8 cellular contexts compared by ENCODE assay signal in the genomic region with DNA sequence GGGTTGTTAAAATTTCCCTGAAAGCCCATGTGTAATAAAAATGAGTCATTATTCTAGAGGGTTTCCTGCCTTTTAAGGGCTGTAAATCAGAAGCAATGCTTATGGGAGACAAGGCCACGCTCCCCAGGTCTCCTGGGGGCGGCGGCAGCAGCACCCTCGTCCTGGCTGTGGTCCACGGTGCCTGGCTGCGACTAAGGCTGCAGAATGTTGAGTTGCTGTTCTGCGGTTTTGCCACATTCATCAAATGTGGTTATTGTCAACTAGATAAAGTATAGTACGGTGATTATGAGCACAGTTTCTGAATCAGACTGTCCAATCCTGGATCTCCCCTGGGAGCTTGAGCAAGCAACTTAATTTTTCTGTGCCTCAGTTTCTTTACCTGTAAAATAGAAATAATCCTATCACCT. TPM values are rescaled to one million over a fixed set of nuclear protein-coding genes. Genes with fewer than 3 reads are reported as not detected.
DNase-seq lines count a peak whose midpoint lies in the region; ATAC-seq lines count a peak whose summit lies in the region.

No MANE protein-coding gene starts in this region.

- H3K36me3 Mint-ChIP-seq in activated naive CD4-positive, alpha-beta T cell treated with anti-CD3 and anti-CD28 coated beads, Interleukin-2, amount 50 U/mL, for 24 hours = peaks cover 4% of the 10 kb centered on the region

- no peaks in the 10 kb centered on the region for H3K27me3 ChIP-seq in ACC112 (ENCODE audit: insufficient read depth, low read length)
- no peaks in the 10 kb centered on the region for H3K27me3 ChIP-seq in GM23248 (replicated peaks; ENCODE audit: insufficient read depth)

- H3K36me3 ChIP-seq in ACC112 (ENCODE audit: insufficient read depth, low read length) = no peaks in the 10 kb centered on the region
- H3K36me3 ChIP-seq in GM23248 (ENCODE audit: low read depth) = no peaks in the 10 kb centered on the region

- H3K27ac Mint-ChIP-seq in activated naive CD4-positive, alpha-beta T cell treated with anti-CD3 and anti-CD28 coated beads, Interleukin-2, amount 50 U/mL, for 24 hours = peak overlapping the region; percentile 91

- H3K9me2 ChIP-seq in GM23248 (ENCODE audit: insufficient read depth) = no peaks in the 10 kb centered on the region

- peak overlapping the region; percentile 75 for H3K4me3 Mint-ChIP-seq in activated naive CD4-positive, alpha-beta T cell treated with anti-CD3 and anti-CD28 coated beads, Interleukin-2, amount 50 U/mL, for 24 hours

- peak; percentile 58 for DNase-seq in GM23248
- DNase-seq in SW480 (ENCODE audit: low spot score) = peak; percentile 8
- DNase-seq in stimulated activated CD4-positive, alpha-beta T cell treated with anti-CD3 and anti-CD28 coated beads, TNF-alpha, amount 100 ng/mL, for 1 hour (ENCODE audit: low read depth in 3 of 3, low spot score in 1 of 3) = peak in 2 of 3 donors; percentile 19 to 44
- DNase-seq in midbrain (lab: John Stamatoyannopoulos, UW) = no peak
- no peak for DNase-seq in sciatic nerve (ENCODE audit: low spot score)
- DNase-seq in epidermal melanocyte (ENCODE audit: insufficient read length, low spot score) = no peak

- no peak overlapping the region for H3K4me3 ChIP-seq in ACC112 (ENCODE audit: low read depth, low read length)
- H3K4me3 ChIP-seq in GM23248 = no peak overlapping the region

- H3K27me3 Mint-ChIP-seq in activated naive CD4-positive, alpha-beta T cell treated with anti-CD3 and anti-CD28 coated beads, Interleukin-2, amount 50 U/mL, for 24 hours = no peaks in the 10 kb centered on the region

- H3K9me3 Mint-ChIP-seq in activated naive CD4-positive, alpha-beta T cell treated with anti-CD3 and anti-CD28 coated beads, Interleukin-2, amount 50 U/mL, for 24 hours = no peaks in the 10 kb centered on the region

- H3K27ac ChIP-seq in ACC112 (ENCODE audit: low read depth, low read length) (peak overlapping the region; percentile 31; the same call in 1 of the 2 replicates), GM23248 (peak overlapping the region; percentile 4; the same call in 1 of the 2 replicates)

- H3F3A ChIP-seq in GM23248 (ENCODE audit: insufficient read depth) = peaks cover 19% of the 10 kb centered on the region; the same call in 1 of the 2 replicates

- H3K79me2 ChIP-seq in ACC112 (ENCODE audit: control insufficient read depth, insufficient read depth, low read length, unreplicated experiment) (no peaks in the 10 kb centered on the region), GM23248 (ENCODE audit: insufficient read depth) (no peaks in the 10 kb centered on the region)

- H3K4me1 ChIP-seq in ACC112 (ENCODE audit: control insufficient read depth, insufficient read depth, low read length, unreplicated experiment) = peaks cover 28% of the 10 kb centered on the region
- H3K4me1 ChIP-seq in GM23248 (ENCODE audit: insufficient read depth) = peaks cover 28% of the 10 kb centered on the region

- peaks cover 85% of the 10 kb centered on the region for H3K4me1 Mint-ChIP-seq in activated naive CD4-positive, alpha-beta T cell treated with anti-CD3 and anti-CD28 coated beads, Interleukin-2, amount 50 U/mL, for 24 hours

- peak overlapping the region; percentile 18 for H3K4me2 ChIP-seq in GM23248 (ENCODE audit: unreplicated experiment)

- H2AFZ ChIP-seq in ACC112 (ENCODE audit: low read length, unreplicated experiment) (no peak overlapping the region), GM23248 (no peak overlapping the region)

- no peaks in the 10 kb centered on the region for H4K20me1 ChIP-seq in GM23248 (ENCODE audit: insufficient read depth)

- 34 to 39% methylated on average over 8 of the region's 8 CpGs for WGBS in GM23248 (ENCODE audit: low coverage in 1 of 2, low lambda C conversion rate in 2 of 2, missing lambda C conversion rate in 2 of 2), 2 experiments

- no peaks in the 10 kb centered on the region for H3K9me3 ChIP-seq in GM23248 (ENCODE audit: low read depth)

- intact Hi-C loops in sciatic nerve (cut with DNase I) = no loop called here

- no peak overlapping the region for H3K9ac ChIP-seq in GM23248

- in situ Hi-C loops in GM23248 (cut with MboI) = no loop called here

- no peak for ATAC-seq in sciatic nerve

RNA-seq across cellular contexts. Expression of a gene that starts 11.9 kb away (rescaled TPM):
- total RNA-seq in GM23248 (2014; rRNA removed; shearing (Covaris generic)) = 144 and 150 TPM in 2 replicates
- polyA plus RNA-seq in GM23248 (2016; fragmentation: Nextera tagmentation; extraction: Ambion mirVana) = 14.0 and 16.5 TPM in 2 replicates
- 85.6 TPM for total RNA-seq in sciatic nerve

Comparison
In these comparisons a context has a peak if more than half of its experiments do, and no peak if none do; other contexts are left out.
1. DNase-seq: peak in GM23248 (single experiment), SW480 (single experiment) and stimulated activated CD4-positive, alpha-beta T cell treated with anti-CD3 and anti-CD28 coated beads, TNF-alpha, amount 100 ng/mL, for 1 hour (2 of 3); none in midbrain (single experiment), sciatic nerve (single experiment) and epidermal melanocyte (single experiment).